12 cellular contexts compared by ENCODE assay signal in the genomic region with DNA sequence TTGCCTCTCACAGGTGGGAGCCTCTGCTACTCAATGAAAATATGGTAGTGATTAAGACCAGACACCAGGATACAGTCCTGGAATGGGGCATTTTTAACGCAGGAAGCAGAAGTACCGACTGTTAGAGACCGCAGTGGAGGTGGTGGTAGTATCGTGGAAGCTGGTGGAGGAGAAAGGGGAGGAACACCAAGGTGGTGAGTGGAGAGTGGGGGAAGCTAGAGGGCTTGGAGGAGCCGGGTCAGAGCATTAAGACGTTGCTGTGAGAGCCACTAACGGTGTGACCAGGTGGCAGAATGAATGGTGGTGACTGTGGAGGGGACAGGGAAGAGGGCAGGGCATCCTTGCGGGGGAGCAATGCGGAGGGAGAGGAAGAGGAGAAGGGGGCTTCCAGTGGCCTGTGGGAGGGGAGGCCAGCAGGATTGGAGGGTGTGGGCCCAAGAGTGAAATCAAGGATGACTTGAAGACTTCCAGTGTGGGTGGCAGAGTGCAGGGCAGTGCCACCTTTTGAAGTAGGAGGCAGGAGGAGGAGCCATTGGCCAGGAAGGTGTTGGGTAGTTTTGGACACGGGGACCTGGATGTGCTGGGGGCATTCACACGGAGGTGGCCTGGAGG. TPM values are rescaled to one million over a fixed set of nuclear protein-coding genes. Genes with fewer than 3 reads are reported as not detected.
DNase-seq lines count a peak whose midpoint lies in the region; ATAC-seq and TF ChIP-seq lines count a peak whose summit lies in the region.
"Had no signal": no experiment of that assay in that cellular context is flagged by ENCODE, and none has a peak within 500 bp of the region (broad histone marks: within the 10 kb centered on the region; RNA-seq: fewer than 3 reads in every experiment).

No MANE protein-coding gene starts in this region.

- H3K18ac ChIP-seq in mesendoderm (ENCODE audit: low read length), result no peak overlapping the region

- TF ChIP-seq CTCF in CD14-positive monocyte (IDR thresholded peaks at IDR 0.05), result no peak
- TF ChIP-seq CTCF in Caco-2 (IDR thresholded peaks at IDR 0.05; ENCODE audit: insufficient read depth in 1 of 2, low read depth in 1 of 2, low read length in 1 of 2, severe bottlenecking in 1 of 2, unreplicated experiment in 1 of 2), result no peak
- no peak for TF ChIP-seq CTCF in endothelial cell (IDR thresholded peaks at IDR 0.05; ENCODE audit: unreplicated experiment)
- no peak for TF ChIP-seq CTCF in body of pancreas (IDR thresholded peaks at IDR 0.05)

- no peak overlapping the region for H3K4me3 ChIP-seq in Caco-2 (ENCODE audit: low read depth, low read length)
- H3K4me3 ChIP-seq in body of pancreas, result no peak overlapping the region
- no peak overlapping the region for H3K4me3 ChIP-seq in mesendoderm (ENCODE audit: low read length)
- H3K4me3 ChIP-seq: left lung, SJSA1 had no signal

- H3K4me3 Mint-ChIP-seq in CD14-positive monocyte, result peak overlapping the region; percentile 21 to 43
- H3K4me3 Mint-ChIP-seq in Caco-2 (ENCODE audit: unreplicated experiment), result peak overlapping the region; percentile 67
- H3K4me3 Mint-ChIP-seq in endothelial cell (ENCODE audit: unreplicated experiment), result no peak overlapping the region

- H4K5ac ChIP-seq in mesendoderm (ENCODE audit: low read length), result no peak overlapping the region

- H3K4me1 ChIP-seq in Caco-2 (peaks cover 11% of the 10 kb centered on the region), body of pancreas (peaks cover 43% of the 10 kb centered on the region), mesendoderm (ENCODE audit: control insufficient read depth, low read depth, low read length) (peaks cover 3% of the 10 kb centered on the region)

- no peak for TF ChIP-seq POLR2A in body of pancreas (IDR thresholded peaks at IDR 0.05)

- 71 to 73% methylated on average over 11 of the region's 11 CpGs for WGBS in body of pancreas, 2 donors
- no CpG with 5 or more reads among the region's 11 CpGs for WGBS in mesendoderm (ENCODE audit: extremely low coverage, insufficient coverage, low lambda C conversion rate)

- intact Hi-C loops in CD14-positive monocyte (cut with micrococcal nuclease) (loop anchor here (5.0 to 10.0 kb wide), 3 partner anchors 56 to 98 kb away; a partner anchor contains a TSS), Caco-2 (cut with micrococcal nuclease; ENCODE audit: unreplicated experiment) (no loop called here), body of pancreas (cut with DNase I) (no loop called here)

- DNase-seq in CD14-positive monocyte (ENCODE audit: low spot score), result no peak
- DNase-seq in Caco-2, result no peak
- DNase-seq in NOMO-1 treated with dmso at 0.1 percent for 144 hours (lab: John Stamatoyannopoulos, UW; ENCODE audit: unreplicated experiment), result peak; percentile 51
- DNase-seq in endothelial cell (ENCODE audit: low spot score), result no peak
- no peak for DNase-seq in A172 (ENCODE audit: low spot score)
- DNase-seq in body of pancreas, result no peak
- DNase-seq in NCI-H510A treated with DMSO at 0.1 percent for 48 hours (lab: John Stamatoyannopoulos, UW), result no peak
- DNase-seq in mesendoderm, result no peak
- DNase-seq: dorsolateral prefrontal cortex, left lung, NCI-H2081 treated with DMSO at 0.1 percent for 48 hours had no signal

- H3K27me3 ChIP-seq in Caco-2 (replicated peaks; ENCODE audit: control insufficient read depth, insufficient read depth, low read length) (no peaks in the 10 kb centered on the region), body of pancreas (no peaks in the 10 kb centered on the region), mesendoderm (ENCODE audit: insufficient read depth, low read length, poor library complexity) (no peaks in the 10 kb centered on the region)
- H3K27me3 ChIP-seq: dorsolateral prefrontal cortex, left lung, SJSA1 had no signal

- no peak overlapping the region for H2BK15ac ChIP-seq in mesendoderm (replicated peaks; ENCODE audit: low read depth)

- H3K9me3 ChIP-seq in Caco-2 (no peaks in the 10 kb centered on the region), body of pancreas (no peaks in the 10 kb centered on the region)
- H3K9me3 ChIP-seq: left lung had no signal

- no peaks in the 10 kb centered on the region for H3K36me3 Mint-ChIP-seq in CD14-positive monocyte
- peaks cover 11% of the 10 kb centered on the region for H3K36me3 Mint-ChIP-seq in Caco-2 (ENCODE audit: insufficient read depth, unreplicated experiment)
- H3K36me3 Mint-ChIP-seq in endothelial cell (ENCODE audit: low read depth, unreplicated experiment), result no peaks in the 10 kb centered on the region

- H3K79me1 ChIP-seq in mesendoderm (ENCODE audit: low read length), result peaks cover 6% of the 10 kb centered on the region

- no peak overlapping the region for H4K8ac ChIP-seq in mesendoderm (ENCODE audit: low read depth, low read length)

- H3K27ac ChIP-seq in body of pancreas (no peak overlapping the region), mesendoderm (ENCODE audit: low read depth, low read length) (no peak overlapping the region)
- H3K27ac ChIP-seq: dorsolateral prefrontal cortex, left lung, SJSA1 had no signal

- no peak overlapping the region for H3K4me2 ChIP-seq in mesendoderm (ENCODE audit: low read length)

- H3K9me3 Mint-ChIP-seq in CD14-positive monocyte (no peaks in the 10 kb centered on the region), Caco-2 (ENCODE audit: unreplicated experiment) (no peaks in the 10 kb centered on the region), endothelial cell (ENCODE audit: unreplicated experiment) (no peaks in the 10 kb centered on the region)

- no peak overlapping the region for H3K9ac ChIP-seq in mesendoderm (ENCODE audit: low read length)

- ATAC-seq in body of pancreas, result no peak
- ATAC-seq: left lung had no signal

- H2BK120ac ChIP-seq in mesendoderm (ENCODE audit: low read depth, low read length), result no peak overlapping the region

- peaks cover 53% of the 10 kb centered on the region for H3K4me1 Mint-ChIP-seq in CD14-positive monocyte
- peaks cover 23% of the 10 kb centered on the region for H3K4me1 Mint-ChIP-seq in Caco-2 (ENCODE audit: low read depth, unreplicated experiment)
- peaks cover 16% of the 10 kb centered on the region for H3K4me1 Mint-ChIP-seq in endothelial cell (ENCODE audit: unreplicated experiment)

- POLR2A ChIA-PET in Caco-2 (lab: Charles Lee), result no interaction called here

- H3K79me2 ChIP-seq in mesendoderm (ENCODE audit: control insufficient read depth, insufficient read depth, low read length), result peaks cover 17% of the 10 kb centered on the region

- H3K23ac ChIP-seq in mesendoderm (ENCODE audit: low read length), result no peak overlapping the region

- H3K27me3 Mint-ChIP-seq in CD14-positive monocyte (ENCODE audit: low read depth in 3 of 3) (peaks cover 3 to 5% (median 5%) of the 10 kb centered on the region in 3 donors), Caco-2 (ENCODE audit: insufficient read depth, unreplicated experiment) (peaks cover 6% of the 10 kb centered on the region), endothelial cell (ENCODE audit: unreplicated experiment) (peaks cover 3% of the 10 kb centered on the region)

- no TSS peak for BruUV-seq in Caco-2 (replicated peaks; lab: Mats Ljungman, UMichigan)

- H3K27ac Mint-ChIP-seq in CD14-positive monocyte (peak overlapping the region in 6 of 7 donors; percentile 21 to 81 (median 72)), Caco-2 (ENCODE audit: unreplicated experiment) (no peak overlapping the region), endothelial cell (ENCODE audit: unreplicated experiment) (peak overlapping the region; percentile 5)

- no peak overlapping the region for H2BK5ac ChIP-seq in mesendoderm (ENCODE audit: low read length)

- H2AK5ac ChIP-seq in mesendoderm (ENCODE audit: low read length), result no peak overlapping the region

- no peak overlapping the region for H3K4ac ChIP-seq in mesendoderm (ENCODE audit: low read depth, low read length)

- H3K56ac ChIP-seq in mesendoderm (ENCODE audit: low read length), result no peak overlapping the region

- CTCF ChIA-PET in Caco-2 (lab: Charles Lee), result no interaction called here

- H3K36me3 ChIP-seq in Caco-2 (ENCODE audit: control insufficient read depth, insufficient read depth, low read length) (no peaks in the 10 kb centered on the region), body of pancreas (replicated peaks in 1 of 2; ENCODE audit: insufficient read depth in 1 of 2, low read depth in 2 of 2) (no peaks in the 10 kb centered on the region), mesendoderm (ENCODE audit: control insufficient read depth, insufficient read depth, low read length) (no peaks in the 10 kb centered on the region)
- H3K36me3 ChIP-seq: left lung had no signal

RNA-seq across cellular contexts. Expression of a gene that starts 1.6 kb away (rescaled TPM):
- polyA plus RNA-seq in CD14-positive monocyte, result 10 to 100 TPM; 35.8 to 52.5 TPM
- total RNA-seq in Caco-2 (2022) (50.7 and 55.4 TPM in 2 replicates), endothelial cell (ENCODE audit: unreplicated experiment) (46.8 TPM), body of pancreas (10 to 100 TPM; 17.4 to 25.4 TPM)
- total RNA-seq in A172 (2014; rRNA removed; shearing (Covaris generic)), result 113 and 145 TPM in 2 replicates
- 43.4 TPM for polyA plus RNA-seq in mesendoderm (2013, experiment 1 of 2)
- polyA plus RNA-seq in mesendoderm (2013, experiment 2 of 2), result 42.5 TPM

RNA-seq across cellular contexts. Expression of a gene that starts 55.5 kb away (rescaled TPM):
- under 1 TPM; 0.71 to 0.75 TPM for polyA plus RNA-seq in CD14-positive monocyte
- total RNA-seq in Caco-2 (2022) (31.3 and 38.2 TPM in 2 replicates), endothelial cell (ENCODE audit: unreplicated experiment) (44.7 TPM), body of pancreas (10 to 100 TPM; 14.8 to 30.3 TPM)
- total RNA-seq in A172 (2014; rRNA removed; shearing (Covaris generic)), result 30.7 TPM in 2 replicates
- 24.8 TPM for polyA plus RNA-seq in mesendoderm (2013, experiment 1 of 2)
- polyA plus RNA-seq in mesendoderm (2013, experiment 2 of 2), result 24.2 TPM

Comparison
In these comparisons a context has a peak if more than half of its experiments do, and no peak if none do; other contexts are left out.
1. intact Hi-C loops: an anchor here in CD14-positive monocyte (5.0 to 10.0 kb wide); none called in Caco-2 and body of pancreas.